In genomic region chr1:160194737-160195059, GRCh38 we compare ENCODE assay signal across 1 cellular context.
TF ChIP-seq lines count a peak whose summit lies in the region.

No MANE protein-coding gene starts in this region.

TF ChIP-seq in HEK293, 187 proteins besides CTCF, POLR2A, EP300 and RAD21 (continued from another document):
- TF ChIP-seq, protein P1, sequence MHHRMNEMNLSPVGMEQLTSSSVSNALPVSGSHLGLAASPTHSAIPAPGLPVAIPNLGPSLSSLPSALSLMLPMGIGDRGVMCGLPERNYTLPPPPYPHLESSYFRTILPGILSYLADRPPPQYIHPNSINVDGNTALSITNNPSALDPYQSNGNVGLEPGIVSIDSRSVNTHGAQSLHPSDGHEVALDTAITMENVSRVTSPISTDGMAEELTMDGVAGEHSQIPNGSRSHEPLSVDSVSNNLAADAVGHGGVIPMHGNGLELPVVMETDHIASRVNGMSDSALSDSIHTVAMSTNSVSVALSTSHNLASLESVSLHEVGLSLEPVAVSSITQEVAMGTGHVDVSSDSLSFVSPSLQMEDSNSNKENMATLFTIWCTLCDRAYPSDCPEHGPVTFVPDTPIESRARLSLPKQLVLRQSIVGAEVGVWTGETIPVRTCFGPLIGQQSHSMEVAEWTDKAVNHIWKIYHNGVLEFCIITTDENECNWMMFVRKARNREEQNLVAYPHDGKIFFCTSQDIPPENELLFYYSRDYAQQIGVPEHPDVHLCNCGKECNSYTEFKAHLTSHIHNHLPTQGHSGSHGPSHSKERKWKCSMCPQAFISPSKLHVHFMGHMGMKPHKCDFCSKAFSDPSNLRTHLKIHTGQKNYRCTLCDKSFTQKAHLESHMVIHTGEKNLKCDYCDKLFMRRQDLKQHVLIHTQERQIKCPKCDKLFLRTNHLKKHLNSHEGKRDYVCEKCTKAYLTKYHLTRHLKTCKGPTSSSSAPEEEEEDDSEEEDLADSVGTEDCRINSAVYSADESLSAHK (tag by site-specific recombination; IDR thresholded peaks at IDR 0.05), result 0 out of 2 replicates have a peak, but pooled peaks have one; percentile 17
- no peak for TF ChIP-seq SALL2 (tag by site-specific recombination; IDR thresholded peaks at IDR 0.05; ENCODE audit: borderline replicate concordance)
- 0 out of 2 replicates have a peak, but pooled peaks have one; percentile 0 for TF ChIP-seq ZNF112 (tag by site-specific recombination; IDR thresholded peaks at IDR 0.05)
- peak; percentile 88 for TF ChIP-seq EGR2 (tag by site-specific recombination; IDR thresholded peaks at IDR 0.05; ENCODE audit: low read depth)
- 0 out of 2 replicates have a peak, but pooled peaks have one; percentile 4 for TF ChIP-seq ZNF792 (tag by site-specific recombination; IDR thresholded peaks at IDR 0.05)
- TF ChIP-seq, protein P2, sequence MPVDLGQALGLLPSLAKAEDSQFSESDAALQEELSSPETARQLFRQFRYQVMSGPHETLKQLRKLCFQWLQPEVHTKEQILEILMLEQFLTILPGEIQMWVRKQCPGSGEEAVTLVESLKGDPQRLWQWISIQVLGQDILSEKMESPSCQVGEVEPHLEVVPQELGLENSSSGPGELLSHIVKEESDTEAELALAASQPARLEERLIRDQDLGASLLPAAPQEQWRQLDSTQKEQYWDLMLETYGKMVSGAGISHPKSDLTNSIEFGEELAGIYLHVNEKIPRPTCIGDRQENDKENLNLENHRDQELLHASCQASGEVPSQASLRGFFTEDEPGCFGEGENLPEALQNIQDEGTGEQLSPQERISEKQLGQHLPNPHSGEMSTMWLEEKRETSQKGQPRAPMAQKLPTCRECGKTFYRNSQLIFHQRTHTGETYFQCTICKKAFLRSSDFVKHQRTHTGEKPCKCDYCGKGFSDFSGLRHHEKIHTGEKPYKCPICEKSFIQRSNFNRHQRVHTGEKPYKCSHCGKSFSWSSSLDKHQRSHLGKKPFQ (tag by site-specific recombination; IDR thresholded peaks at IDR 0.05), result 0 out of 2 replicates have a peak, but pooled peaks have one; percentile 6
